1 cellular context compared by ENCODE assay signal in the genomic region with DNA sequence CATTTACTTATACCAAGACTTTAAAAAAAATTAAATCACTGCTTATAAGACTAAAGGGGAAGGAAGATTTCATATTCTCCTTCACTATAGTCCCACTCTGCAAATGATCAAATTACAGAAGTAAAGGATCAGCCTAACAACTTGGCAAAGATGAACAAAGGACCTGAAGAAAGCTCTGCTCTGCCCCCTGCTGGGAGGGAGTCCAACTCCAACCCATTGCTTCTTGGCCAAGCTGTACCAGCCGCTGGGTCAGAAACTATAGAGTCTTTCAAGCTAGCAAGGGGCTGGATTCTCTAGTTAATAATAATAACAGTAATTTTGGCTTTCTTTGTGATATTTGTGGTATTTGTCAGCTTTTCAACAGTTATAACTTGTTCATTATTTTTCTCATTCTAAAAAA.
TF ChIP-seq lines count a peak whose summit lies in the region.

No MANE protein-coding gene starts in this region.

TF ChIP-seq in HCT116, 20 proteins besides CTCF, POLR2A, EP300 and RAD21 (continued from another document):
- TF ChIP-seq EZH2 (IDR thresholded peaks at IDR 0.05): no peak
- TF ChIP-seq, protein P1, sequence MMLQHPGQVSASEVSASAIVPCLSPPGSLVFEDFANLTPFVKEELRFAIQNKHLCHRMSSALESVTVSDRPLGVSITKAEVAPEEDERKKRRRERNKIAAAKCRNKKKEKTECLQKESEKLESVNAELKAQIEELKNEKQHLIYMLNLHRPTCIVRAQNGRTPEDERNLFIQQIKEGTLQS (IDR thresholded peaks at IDR 0.05): no peak
